28 cellular contexts compared by ENCODE assay signal in the genomic region with DNA sequence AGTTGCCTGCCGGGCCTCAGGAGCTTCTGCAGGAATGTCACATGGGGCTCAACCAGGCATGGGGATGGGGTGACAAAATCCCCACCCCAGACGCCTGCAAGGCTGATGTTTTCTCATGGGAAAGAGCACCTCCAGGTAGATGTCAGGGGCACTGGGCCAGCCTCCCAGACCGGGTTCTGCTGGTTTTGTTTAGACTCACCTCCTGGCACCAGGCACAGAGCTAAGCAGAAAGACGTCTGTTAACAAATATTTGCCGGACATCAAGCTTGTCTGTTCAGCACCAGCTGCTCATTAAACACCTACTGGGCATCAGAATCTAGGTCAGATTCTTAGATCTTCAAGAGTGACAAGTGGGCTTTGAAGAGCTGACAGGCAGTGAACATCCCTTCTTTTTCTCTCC. TPM values are rescaled to one million over a fixed set of nuclear protein-coding genes. Genes with fewer than 3 reads are reported as not detected.
"Had no signal": no experiment of that assay in that cellular context is flagged by ENCODE, and none has a peak within 500 bp of the region (broad histone marks: within the 10 kb centered on the region; RNA-seq: fewer than 3 reads in every experiment).

No MANE protein-coding gene starts in this region.

- H3K4me1 ChIP-seq: SJSA1 had no signal

- H3K4me2 ChIP-seq: KMS-11 had no signal

- H3K27ac ChIP-seq: HL-60, KMS-11, SJSA1, SK-N-MC had no signal

- H3K4me3 ChIP-seq: K562, SJSA1, SK-N-MC had no signal

- H3K9ac ChIP-seq: KMS-11 had no signal

- FAIRE-seq: HTR-8/SVneo, K562, RCC 7860 had no signal

- H3K36me3 ChIP-seq: SJSA1 had no signal

- H3K27me3 ChIP-seq: SJSA1 had no signal

- DNase-seq: Kasumi-1, MV-4-11, NCI-H1048, NCI-H1105, NCI-H1417, NCI-H1436 treated with DMSO at 0.1 percent for 48 hours, NCI-H1694, NCI-H187 treated with DMSO at 0.1 percent for 48 hours, NCI-H2081 treated with DMSO at 0.1 percent for 48 hours, NCI-H2171, NCI-H226, NCI-H446, NCI-H510A, NCI-H524 treated with DMSO at 0.1 percent for 48 hours, NCI-H774, Right ventricle myocardium superior, RPMI8226, SIG-M5 had no signal

RNA-seq across cellular contexts. Expression of gene TCERG1L, which starts 34.9 kb away (rescaled TPM):
- total RNA-seq: K562; MCF 10A; Right ventricle myocardium superior; SJSA1; T-helper 1 cell treated with Interleukin-12 subunit alpha and Interleukin-12 subunit beta and Interleukin-4 antibody, amounts not matched to agents 30 ng/mL and 1 ng/mL, for 36 hours had no signal
- polyA plus RNA-seq: IgD-negative memory B cell, K562 had no signal
